Comparison of ENCODE assay signal across 9 cellular contexts in the genomic region with DNA sequence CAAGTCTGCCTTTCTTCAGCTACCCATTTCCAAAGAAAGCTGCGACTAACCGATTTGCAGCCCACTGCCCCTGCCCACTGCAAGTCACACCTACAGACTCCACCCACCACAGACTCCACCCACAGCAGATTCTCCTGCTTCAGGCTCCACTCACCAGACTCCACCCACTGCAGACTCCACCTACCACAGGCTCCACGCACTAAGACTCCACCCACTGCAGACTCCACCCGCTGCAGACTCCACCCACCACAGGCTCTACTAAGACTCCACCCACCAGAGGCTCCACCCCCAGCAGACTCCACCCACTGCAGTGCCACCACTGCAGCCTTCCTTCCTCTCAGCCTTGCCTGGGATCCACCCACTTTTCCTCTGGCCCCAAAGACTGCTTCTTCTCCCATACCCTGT. TPM values are rescaled to one million over a fixed set of nuclear protein-coding genes. Genes with fewer than 3 reads are reported as not detected.
DNase-seq lines count a peak whose midpoint lies in the region; ATAC-seq and TF ChIP-seq lines count a peak whose summit lies in the region.
"Had no signal": no experiment of that assay in that cellular context is flagged by ENCODE, and none has a peak within 500 bp of the region (broad histone marks: within the 10 kb centered on the region; RNA-seq: fewer than 3 reads in every experiment).

No MANE protein-coding gene starts in this region.

- H3K4me1 ChIP-seq in adrenal gland (replicated peaks in 1 of 2): no peaks in the 10 kb centered on the region

- H3K4me3 ChIP-seq in adrenal gland: no peak overlapping the region

- no peak for TF ChIP-seq CTCF in adrenal gland (IDR thresholded peaks at IDR 0.05)

- no peak for TF ChIP-seq POLR2A in adrenal gland (IDR thresholded peaks at IDR 0.05)

- H3K27ac ChIP-seq in adrenal gland: peak overlapping the region in 1 of 5 donors; percentile 32
- H3K27ac ChIP-seq: VCaP had no signal

- 48 to 69% (median 61%) methylated on average over 2 to 4 of the region's 4 CpGs for WGBS in adrenal gland, 4 donors

- DNase-seq in activated CD4-positive, CD25-positive, alpha-beta regulatory T cell treated with anti-CD3 and anti-CD28 coated beads, Interleukin-2, amount 50 U/mL, for 72 hours: peak; percentile 61
- DNase-seq in NCI-H526 (lab: John Stamatoyannopoulos, UW): peak; percentile 38 to 85
- DNase-seq in adrenal gland: peak in 6 of 7 donors; percentile 32 to 66 (median 60)
- peak; percentile 65 to 70 for DNase-seq in lung microvascular endothelial cell (ENCODE audit: low read depth in 2 of 2)
- DNase-seq in dedifferentiated amniotic fluid mesenchymal stem cell (ENCODE audit: extremely low spot score): no peak
- DNase-seq in mucosa of gallbladder (ENCODE audit: low spot score): no peak

- intact Hi-C loops in adrenal gland (cut with DNase I): no loop called here

- ATAC-seq in activated CD4-positive, CD25-positive, alpha-beta regulatory T cell treated with anti-CD3 and anti-CD28 coated beads, Interleukin-2, amount 50 U/mL, for 24 hours: no peak
- ATAC-seq in HG03520 (IDR thresholded peaks at IDR 0.05; ENCODE audit: unreplicated experiment): no peak

- H3K27me3 ChIP-seq in adrenal gland: no peaks in the 10 kb centered on the region

- H3K36me3 ChIP-seq in adrenal gland (replicated peaks in 1 of 2): no peaks in the 10 kb centered on the region

- no peaks in the 10 kb centered on the region for H3K9me3 ChIP-seq in adrenal gland (replicated peaks in 1 of 3)

RNA-seq across cellular contexts. Expression of a gene that starts 41.3 kb away (rescaled TPM):
- total RNA-seq in adrenal gland (10 to 100 TPM in 7 of 8 donors, 1 to 10 TPM in 1; 9.9 to 31.2 (median 17.6) TPM), lung microvascular endothelial cell (1.1 and 5.2 TPM in 2 replicates), mucosa of gallbladder (11.3 TPM)
- polyA plus RNA-seq in adrenal gland: 10 to 100 TPM in 2 of 3 donors, 1 to 10 TPM in 1; 5.8 to 14.1 (median 10.5) TPM

Comparison
In these comparisons a context has a peak if more than half of its experiments do, and no peak if none do; other contexts are left out.
1. DNase-seq: peak in activated CD4-positive, CD25-positive, alpha-beta regulatory T cell treated with anti-CD3 and anti-CD28 coated beads, Interleukin-2, amount 50 U/mL, for 72 hours (single experiment), NCI-H526 (2 of 2), adrenal gland (6 of 7) and lung microvascular endothelial cell (2 of 2); none in dedifferentiated amniotic fluid mesenchymal stem cell (single experiment) and mucosa of gallbladder (single experiment).